In the genomic region with DNA sequence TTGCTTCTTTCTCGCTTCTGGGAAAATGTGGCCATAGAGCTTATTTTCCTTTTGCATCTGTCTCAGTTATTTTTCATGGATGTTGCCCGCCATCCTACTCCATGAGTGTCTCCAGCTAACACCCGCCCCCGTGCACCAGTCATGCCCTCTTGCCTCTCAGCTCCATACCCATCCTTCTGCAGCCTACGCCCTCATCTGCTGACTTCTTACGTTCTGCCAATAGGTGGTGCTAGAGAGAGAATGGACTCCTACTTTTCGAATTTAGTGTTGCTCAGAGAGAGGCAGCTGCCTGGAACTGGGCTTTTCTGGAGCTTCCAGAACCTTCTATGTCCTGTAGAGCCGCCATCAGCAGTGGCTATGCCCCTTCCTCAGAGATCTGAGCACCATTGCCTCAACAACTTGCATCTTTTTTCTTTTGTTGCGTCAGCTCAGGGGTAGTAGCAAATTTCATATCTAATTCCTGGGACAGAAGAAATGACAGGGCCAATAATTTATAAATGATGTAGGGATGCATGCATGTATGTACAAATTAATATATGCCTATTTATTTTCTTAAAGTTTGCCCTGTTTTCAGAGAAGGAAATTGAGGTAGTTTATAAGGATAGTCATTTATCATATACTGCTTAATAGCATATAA, we compare ENCODE assay signal across 8 cellular contexts.
A peak's percentile ranks its signal among the peaks of the same experiment; 100 is the strongest.
DNase-seq lines count a peak whose midpoint lies in the region; ATAC-seq and TF ChIP-seq lines count a peak whose summit lies in the region.

No MANE protein-coding gene starts in this region.

- TF ChIP-seq CTCF in colonic mucosa (IDR thresholded peaks at IDR 0.05): peak; percentile 68
- no peak for TF ChIP-seq CTCF in lung (IDR thresholded peaks at IDR 0.05; ENCODE audit: control extremely low read depth, extremely low read depth)
- TF ChIP-seq CTCF in vagina (IDR thresholded peaks at IDR 0.05): peak in 1 of 3 experiments; percentile 44

- H3K4me1 Mint-ChIP-seq in activated naive CD4-positive, alpha-beta T cell treated with anti-CD3 and anti-CD28 coated beads for 36 hours (ENCODE audit: low read depth): no peaks in the 10 kb centered on the region

- H3K9me3 ChIP-seq in colonic mucosa: no peaks in the 10 kb centered on the region
- H3K9me3 ChIP-seq in lung (ENCODE audit: control insufficient read depth in 2 of 2, insufficient read depth in 1 of 2, low read length in 1 of 2): no peaks in the 10 kb centered on the region
- H3K9me3 ChIP-seq in vagina: no peaks in the 10 kb centered on the region

- CTCF ChIA-PET in activated naive CD4-positive, alpha-beta T cell treated with anti-CD3 and anti-CD28 coated beads for 36 hours (lab: Charles Lee): interaction anchor here (0.7 to 1.2 kb wide), 5 partner anchors 34 to 456 kb away, joined by 3 read pairs; a partner anchor contains a TSS

- DNase-seq in activated naive CD4-positive, alpha-beta T cell treated with anti-CD3 and anti-CD28 coated beads for 36 hours: peak; percentile 4
- DNase-seq in activated naive CD4-positive, alpha-beta T cell (lab: John Stamatoyannopoulos, UW): no peak
- DNase-seq in NOMO-1 treated with dmso at 0.1 percent for 144 hours (lab: John Stamatoyannopoulos, UW; ENCODE audit: unreplicated experiment): peak; percentile 17
- DNase-seq in colonic mucosa: peak; percentile 47
- DNase-seq in lung (ENCODE audit: low spot score): no peak
- DNase-seq in vagina (ENCODE audit: extremely low spot score in 2 of 2): no peak

- no peaks in the 10 kb centered on the region for H3K27me3 ChIP-seq in colonic mucosa
- H3K27me3 ChIP-seq in lung (ENCODE audit: control insufficient read depth, insufficient read depth): no peaks in the 10 kb centered on the region
- H3K27me3 ChIP-seq in vagina: no peaks in the 10 kb centered on the region

- 29 to 31% methylated on average over 9 of the region's 9 CpGs for WGBS in lung, 2 donors

- H3K27ac Mint-ChIP-seq in activated naive CD4-positive, alpha-beta T cell treated with anti-CD3 and anti-CD28 coated beads for 36 hours: no peak overlapping the region

- H3K9ac ChIP-seq in colonic mucosa (ENCODE audit: low read depth in 2 of 2, low read length in 2 of 2): no peak overlapping the region

- H3K4me3 ChIP-seq in colonic mucosa: no peak overlapping the region
- H3K4me3 ChIP-seq in lung: no peak overlapping the region
- no peak overlapping the region for H3K4me3 ChIP-seq in vagina

- ATAC-seq in HG02970 (IDR thresholded peaks at IDR 0.05; ENCODE audit: low FRiP score, unreplicated experiment) (peak; percentile 56), lung (ENCODE audit: insufficient read depth, low FRiP score) (peak; percentile 80), GM21723 (IDR thresholded peaks at IDR 0.05; ENCODE audit: unreplicated experiment) (no peak)

- no peaks in the 10 kb centered on the region for H3K4me1 ChIP-seq in colonic mucosa
- H3K4me1 ChIP-seq in lung (ENCODE audit: control insufficient read depth in 2 of 2, insufficient read depth in 2 of 2, low read length in 2 of 2): no peaks in the 10 kb centered on the region
- H3K4me1 ChIP-seq in vagina: no peaks in the 10 kb centered on the region

- no peak overlapping the region for H3K4me3 Mint-ChIP-seq in activated naive CD4-positive, alpha-beta T cell treated with anti-CD3 and anti-CD28 coated beads for 36 hours

- H3K36me3 ChIP-seq in colonic mucosa: no peaks in the 10 kb centered on the region
- no peaks in the 10 kb centered on the region for H3K36me3 ChIP-seq in lung (ENCODE audit: control insufficient read depth in 2 of 2, insufficient read depth in 2 of 2, low read length in 2 of 2)
- no peaks in the 10 kb centered on the region for H3K36me3 ChIP-seq in vagina

- TF ChIP-seq POLR2A in vagina (IDR thresholded peaks at IDR 0.05): no peak

- no peak overlapping the region for H3K27ac ChIP-seq in colonic mucosa
- H3K27ac ChIP-seq in lung (ENCODE audit: low read depth in 1 of 2, low read length in 1 of 2): no peak overlapping the region
- no peak overlapping the region for H3K27ac ChIP-seq in vagina

- peaks cover 2% of the 10 kb centered on the region for H3K9me3 Mint-ChIP-seq in activated naive CD4-positive, alpha-beta T cell treated with anti-CD3 and anti-CD28 coated beads for 36 hours

- no peaks in the 10 kb centered on the region for H3K27me3 Mint-ChIP-seq in activated naive CD4-positive, alpha-beta T cell treated with anti-CD3 and anti-CD28 coated beads for 36 hours (ENCODE audit: low read depth)

- intact Hi-C loops in activated naive CD4-positive, alpha-beta T cell treated with anti-CD3 and anti-CD28 coated beads for 36 hours (cut with micrococcal nuclease): no loop called here
- intact Hi-C loops in colonic mucosa (cut with DNase I) (loop anchor here (5.0 to 10.0 kb wide), 2 partner anchors 121 to 189 kb away; a partner anchor contains a TSS), vagina (cut with DNase I) (loop anchor here (2.0 kb wide), 1 partner anchor 121 kb away; no protein-coding TSS in a partner anchor)

- no peaks in the 10 kb centered on the region for H3K36me3 Mint-ChIP-seq in activated naive CD4-positive, alpha-beta T cell treated with anti-CD3 and anti-CD28 coated beads for 36 hours (ENCODE audit: low read depth)

Comparison
In these comparisons a context has a peak if more than half of its experiments do, and no peak if none do; other contexts are left out.
1. DNase-seq: peak in activated naive CD4-positive, alpha-beta T cell treated with anti-CD3 and anti-CD28 coated beads for 36 hours (single experiment), NOMO-1 treated with dmso at 0.1 percent for 144 hours (single experiment) and colonic mucosa (single experiment); none in activated naive CD4-positive, alpha-beta T cell (0 of 4), lung (single experiment) and vagina (0 of 2).